21 cellular contexts compared by ENCODE assay signal in the genomic region with DNA sequence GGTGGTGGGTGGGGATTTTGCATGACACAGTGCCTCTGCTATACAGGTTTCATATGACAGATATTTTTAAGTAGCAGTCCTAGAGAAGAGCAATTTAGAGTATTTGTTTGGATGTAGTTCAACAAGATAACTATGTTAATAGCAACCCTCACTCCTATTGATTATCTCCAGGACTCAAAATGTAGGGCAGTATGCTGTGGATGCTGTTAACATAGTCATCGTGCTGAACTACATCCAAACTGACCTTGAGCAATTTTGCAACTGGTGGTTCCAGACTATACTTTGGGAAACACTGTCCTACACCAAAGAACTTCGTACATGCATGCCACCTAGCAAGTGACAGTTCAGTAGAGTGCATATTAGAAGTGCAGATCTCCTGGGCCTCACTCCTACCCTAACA.
"Had no signal": no experiment of that assay in that cellular context is flagged by ENCODE, and none has a peak within 500 bp of the region (broad histone marks: within the 10 kb centered on the region; RNA-seq: fewer than 3 reads in every experiment).

No MANE protein-coding gene starts in this region.

- H3K4me3 ChIP-seq: adrenal gland, breast epithelium, Peyer's patch had no signal

- DNase-seq: activated CD4-positive, alpha-beta T cell treated with anti-CD3 and anti-CD28 coated beads for 4 hours; activated CD8-positive, alpha-beta memory T cell treated with anti-CD3 and anti-CD28 coated beads, Interleukin-2, amount 50 U/mL, for 4 hours; activated CD8-positive, alpha-beta T cell treated with anti-CD3 and anti-CD28 coated beads for 36 hours; activated naive CD4-positive, alpha-beta T cell treated with anti-CD3 and anti-CD28 coated beads, Interleukin-2, amount 50 U/mL, for 16 hours; activated naive CD8-positive, alpha-beta T cell treated with anti-CD3 and anti-CD28 coated beads, Interleukin-2, amount 10 ng/mL, durations not matched to agents 7 days and 5 days; activated T-cell treated with anti-CD3 and anti-CD28 coated beads, Interleukin-2, amount 50 U/mL, for 72 hours; adrenal gland; anterior cingulate cortex; KG1; NCI-H1048; NCI-H146; NCI-H187 treated with DMSO at 0.1 percent for 48 hours; NCI-H2081 treated with DMSO at 0.1 percent for 48 hours; NCI-H446; NCI-H524; NCI-H774; Peyer's patch; SHP77 treated with DMSO at 0.1 percent for 48 hours had no signal

- H3K36me3 ChIP-seq: adrenal gland, Peyer's patch had no signal

- H3K27ac ChIP-seq: adrenal gland, breast epithelium, Peyer's patch, RWPE1 had no signal

- ATAC-seq: activated CD4-positive, CD25-positive, alpha-beta regulatory T cell treated with anti-CD3 and anti-CD28 coated beads, Interleukin-2, amount 50 U/mL, for 24 hours; activated CD8-positive, alpha-beta T cell treated with anti-CD3 and anti-CD28 coated beads for 36 hours; activated T-cell treated with anti-CD3 and anti-CD28 coated beads, Interleukin-2, amount 50 U/mL, for 72 hours had no signal

- H3K4me1 ChIP-seq: adrenal gland, breast epithelium, Peyer's patch had no signal

- H3K27me3 ChIP-seq: adrenal gland, breast epithelium, Peyer's patch had no signal

- H3K9me3 ChIP-seq: adrenal gland, breast epithelium, Peyer's patch had no signal
